Comparison of ENCODE assay signal across 18 cellular contexts in the genomic region with DNA sequence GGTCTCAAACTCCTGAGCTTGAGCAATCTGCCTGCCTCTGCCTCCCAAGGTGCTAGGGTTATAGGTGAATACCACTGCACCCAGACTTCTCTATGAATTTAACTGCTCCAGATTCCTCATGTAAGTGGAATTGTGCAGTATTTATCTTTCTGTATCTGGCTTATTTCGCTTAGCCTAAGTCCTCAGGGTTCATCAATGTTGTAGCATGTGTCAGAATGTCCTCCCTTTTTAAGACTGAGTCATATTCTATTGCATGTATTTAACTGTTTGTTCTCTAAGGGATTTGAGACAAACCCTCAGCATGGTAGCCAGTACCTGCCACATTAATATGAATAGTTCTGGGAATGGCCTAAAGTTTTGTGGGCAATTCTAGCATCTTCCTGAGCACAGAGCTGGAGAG. TPM values are rescaled to one million over a fixed set of nuclear protein-coding genes. Genes with fewer than 3 reads are reported as not detected.
A peak's percentile ranks its signal among the peaks of the same experiment; 100 is the strongest.
DNase-seq lines count a peak whose midpoint lies in the region; ATAC-seq and TF ChIP-seq lines count a peak whose summit lies in the region.
"Had no signal": no experiment of that assay in that cellular context is flagged by ENCODE, and none has a peak within 500 bp of the region (broad histone marks: within the 10 kb centered on the region; RNA-seq: fewer than 3 reads in every experiment).

No MANE protein-coding gene starts in this region.

- peak overlapping the region; percentile 96 for H3K27ac ChIP-seq in VCaP
- H3K27ac ChIP-seq in osteoblast (ENCODE audit: low read depth, low read length), result no peak overlapping the region
- H3K27ac ChIP-seq: neural progenitor cell had no signal

- H3K9me3 ChIP-seq in osteoblast (ENCODE audit: low read depth, low read length), result no peaks in the 10 kb centered on the region
- H3K9me3 ChIP-seq: adrenal gland had no signal

- H3K27me3 Mint-ChIP-seq in activated CD8-positive, alpha-beta memory T cell treated with anti-CD3 and anti-CD28 coated beads, Interleukin-2, amount 10 ng/mL, durations not matched to agents 7 days and 5 days, result peaks cover 8% of the 10 kb centered on the region

- no peaks in the 10 kb centered on the region for H3K36me3 ChIP-seq in osteoblast (ENCODE audit: insufficient read depth, low read length)
- H3K36me3 ChIP-seq: adrenal gland, neural progenitor cell had no signal

- H3K4me2 ChIP-seq in osteoblast (ENCODE audit: insufficient read depth, low read length), result no peak overlapping the region
- H3K4me2 ChIP-seq: neural progenitor cell had no signal

- TF ChIP-seq CTCF in VCaP (conservative IDR thresholded peaks at IDR 0.05), result no peak
- no peak for TF ChIP-seq CTCF in osteoblast (IDR thresholded peaks at IDR 0.05; ENCODE audit: extremely low read depth, low read depth, low read length)

- H3K36me3 Mint-ChIP-seq in activated CD8-positive, alpha-beta memory T cell treated with anti-CD3 and anti-CD28 coated beads, Interleukin-2, amount 10 ng/mL, durations not matched to agents 7 days and 5 days, result no peaks in the 10 kb centered on the region
- H3K36me3 Mint-ChIP-seq: neural progenitor cell had no signal

- no peaks in the 10 kb centered on the region for H3K27me3 ChIP-seq in osteoblast (ENCODE audit: insufficient read depth, low read length)
- H3K27me3 ChIP-seq: adrenal gland had no signal

- peaks cover 25% of the 10 kb centered on the region for H3K4me1 ChIP-seq in osteoblast (ENCODE audit: insufficient read depth, low read length)

- peak; percentile 52 for ATAC-seq in esophagus mucosa
- ATAC-seq in activated CD8-positive, alpha-beta memory T cell treated with anti-CD3 and anti-CD28 coated beads, Interleukin-2, amount 10 ng/mL, durations not matched to agents 7 days and 5 days, result no peak
- ATAC-seq in GM19328 (IDR thresholded peaks at IDR 0.05; ENCODE audit: unreplicated experiment), result no peak
- no peak for ATAC-seq in GM21381 (IDR thresholded peaks at IDR 0.05; ENCODE audit: unreplicated experiment)

- H3K27ac Mint-ChIP-seq in activated CD8-positive, alpha-beta memory T cell treated with anti-CD3 and anti-CD28 coated beads, Interleukin-2, amount 10 ng/mL, durations not matched to agents 7 days and 5 days, result no peak overlapping the region
- H3K27ac Mint-ChIP-seq: neural progenitor cell had no signal

- DNase-seq in EL (peak; percentile 24), osteoblast (ENCODE audit: insufficient read length, low spot score, missing footprints) (peak; percentile 58), NCI-H1092 (lab: John Stamatoyannopoulos, UW) (no peak)
- DNase-seq in activated CD8-positive, alpha-beta memory T cell treated with anti-CD3 and anti-CD28 coated beads, Interleukin-2, amount 10 ng/mL, durations not matched to agents 7 days and 5 days, result no peak
- DNase-seq: activated CD4-positive, alpha-beta T cell treated with anti-CD3 and anti-CD28 coated beads for 48 hours; activated CD8-positive, alpha-beta memory T cell treated with anti-CD3 and anti-CD28 coated beads, Interleukin-2, amount 50 U/mL, for 4 hours; activated effector memory CD4-positive, alpha-beta T cell treated with Interleukin-2 at 50 U/mL for 16 hours; adrenal gland; cerebellar nuclear complex; MV-4-11; NCI-H187 treated with DMSO at 0.1 percent for 48 hours; stimulated activated CD4-positive, alpha-beta T cell treated with anti-CD3 and anti-CD28 coated beads, Interleukin-12 subunit alpha, Interleukin-12 subunit beta, amount 100 ng/mL, for 4 hours; SW 1271 had no signal

- no peak overlapping the region for H3K4me3 ChIP-seq in osteoblast (ENCODE audit: insufficient read depth, low read length)
- H3K4me3 ChIP-seq: adrenal gland, neural progenitor cell had no signal

- CTCF ChIA-PET in activated CD8-positive, alpha-beta memory T cell treated with anti-CD3 and anti-CD28 coated beads, Interleukin-2, amount 10 ng/mL, durations not matched to agents 7 days and 5 days (lab: Charles Lee), result no interaction called here

- no peaks in the 10 kb centered on the region for H3K9me3 Mint-ChIP-seq in activated CD8-positive, alpha-beta memory T cell treated with anti-CD3 and anti-CD28 coated beads, Interleukin-2, amount 10 ng/mL, durations not matched to agents 7 days and 5 days (ENCODE audit: low read depth)
- H3K9me3 Mint-ChIP-seq: neural progenitor cell had no signal

- H3K4me3 Mint-ChIP-seq in activated CD8-positive, alpha-beta memory T cell treated with anti-CD3 and anti-CD28 coated beads, Interleukin-2, amount 10 ng/mL, durations not matched to agents 7 days and 5 days, result no peak overlapping the region
- H3K4me3 Mint-ChIP-seq: neural progenitor cell had no signal

- no peaks in the 10 kb centered on the region for H4K20me1 ChIP-seq in osteoblast (ENCODE audit: insufficient read depth, low read length)

- no peak overlapping the region for H2AFZ ChIP-seq in osteoblast (ENCODE audit: low read length)
- H2AFZ ChIP-seq: neural progenitor cell had no signal

- no peaks in the 10 kb centered on the region for H3K79me2 ChIP-seq in osteoblast (ENCODE audit: insufficient read depth, low read length)

- peaks cover 5% of the 10 kb centered on the region for H3K4me1 Mint-ChIP-seq in activated CD8-positive, alpha-beta memory T cell treated with anti-CD3 and anti-CD28 coated beads, Interleukin-2, amount 10 ng/mL, durations not matched to agents 7 days and 5 days

RNA-seq across cellular contexts. Expression of a gene that starts 53.9 kb away (rescaled TPM):
- 33.3 TPM for total RNA-seq in esophagus mucosa
- total RNA-seq in osteoblast, result 39.8 and 46.9 TPM in 2 replicates
- 10 to 100 TPM; 44.9 to 46.7 TPM for total RNA-seq in activated CD8-positive, alpha-beta memory T cell treated with anti-CD3 and anti-CD28 coated beads, Interleukin-2, amount 10 ng/mL, durations not matched to agents 7 days and 5 days

Comparison
In these comparisons a context has a peak if more than half of its experiments do, and no peak if none do; other contexts are left out.
1. DNase-seq: peak in EL (single experiment) and osteoblast (single experiment); none in activated CD8-positive, alpha-beta memory T cell treated with anti-CD3 and anti-CD28 coated beads, Interleukin-2, amount 10 ng/mL, durations not matched to agents 7 days and 5 days (single experiment) and NCI-H1092 (single experiment).